ENCODE assay signal across 8 cellular contexts in genomic region chr4:77994194-77994721, GRCh38.
DNase-seq lines count a peak whose midpoint lies in the region; ATAC-seq, FAIRE-seq and TF ChIP-seq lines count a peak whose summit lies in the region.

No MANE protein-coding gene starts in this region.

- H3K27ac Mint-ChIP-seq in activated CD8-positive, alpha-beta T cell treated with anti-CD3 and anti-CD28 coated beads, Interleukin-2, amount 10 ng/mL, durations not matched to agents 7 days and 5 days = no peak overlapping the region

- no peak overlapping the region for H3K27ac ChIP-seq in thoracic aorta

- TF ChIP-seq POLR2A in GM12891 (IDR thresholded peaks at IDR 0.05; ENCODE audit: low read depth, low read length) = no peak

- H3K27me3 Mint-ChIP-seq in activated CD8-positive, alpha-beta T cell treated with anti-CD3 and anti-CD28 coated beads, Interleukin-2, amount 10 ng/mL, durations not matched to agents 7 days and 5 days (ENCODE audit: low read depth) = peaks cover 18% of the 10 kb centered on the region

- no peak overlapping the region for H3K4me3 Mint-ChIP-seq in activated CD8-positive, alpha-beta T cell treated with anti-CD3 and anti-CD28 coated beads, Interleukin-2, amount 10 ng/mL, durations not matched to agents 7 days and 5 days

- POLR2A ChIA-PET in activated CD8-positive, alpha-beta T cell treated with anti-CD3 and anti-CD28 coated beads, Interleukin-2, amount 10 ng/mL, durations not matched to agents 7 days and 5 days (lab: Charles Lee) = no interaction called here

- ATAC-seq in HG02885 (IDR thresholded peaks at IDR 0.05; ENCODE audit: poor library complexity, unreplicated experiment) = peak; percentile 71
- ATAC-seq in activated CD8-positive, alpha-beta T cell treated with anti-CD3 and anti-CD28 coated beads, Interleukin-2, amount 10 ng/mL, durations not matched to agents 7 days and 5 days = peak; percentile 57
- no peak for ATAC-seq in thoracic aorta (ENCODE audit: insufficient number of reproducible peaks, low FRiP score, low read depth)
- ATAC-seq in GM18520 (IDR thresholded peaks at IDR 0.05; ENCODE audit: unreplicated experiment) = no peak

- no peaks in the 10 kb centered on the region for H3K4me1 Mint-ChIP-seq in activated CD8-positive, alpha-beta T cell treated with anti-CD3 and anti-CD28 coated beads, Interleukin-2, amount 10 ng/mL, durations not matched to agents 7 days and 5 days (ENCODE audit: low read depth)

- no peaks in the 10 kb centered on the region for H3K36me3 Mint-ChIP-seq in activated CD8-positive, alpha-beta T cell treated with anti-CD3 and anti-CD28 coated beads, Interleukin-2, amount 10 ng/mL, durations not matched to agents 7 days and 5 days (ENCODE audit: low read depth)

- CTCF ChIA-PET in activated CD8-positive, alpha-beta T cell treated with anti-CD3 and anti-CD28 coated beads, Interleukin-2, amount 10 ng/mL, durations not matched to agents 7 days and 5 days (lab: Charles Lee) = interaction anchor here (1.0 to 1.1 kb wide), 3 partner anchors 14 to 526 kb away, joined by 3 read pairs; no protein-coding TSS in a partner anchor

- H3K4me1 ChIP-seq in thoracic aorta (ENCODE audit: control insufficient read depth in 1 of 2, low read depth in 2 of 2) = no peaks in the 10 kb centered on the region

- DNase-seq in GM12891 (ENCODE audit: insufficient read length, low spot score) (peak; percentile 8), iPS DF 19.7 (ENCODE audit: low read depth, low spot score) (peak; percentile 75), thoracic aorta (ENCODE audit: low spot score) (no peak), kidney glomerular epithelial cell (lab: John Stamatoyannopoulos, UW) (no peak), SIG-M5 treated with dmso at 0.1 percent for 504 hours (lab: John Stamatoyannopoulos, UW; ENCODE audit: unreplicated experiment) (no peak)
- peak; percentile 25 for DNase-seq in activated CD8-positive, alpha-beta T cell treated with anti-CD3 and anti-CD28 coated beads, Interleukin-2, amount 10 ng/mL, durations not matched to agents 7 days and 5 days

- no peak for FAIRE-seq in GM12891 (lab: Jason Lieb, UNC)

- H3K27me3 ChIP-seq in thoracic aorta (replicated peaks; ENCODE audit: insufficient read depth) = no peaks in the 10 kb centered on the region

- H3K9me3 Mint-ChIP-seq in activated CD8-positive, alpha-beta T cell treated with anti-CD3 and anti-CD28 coated beads, Interleukin-2, amount 10 ng/mL, durations not matched to agents 7 days and 5 days (ENCODE audit: insufficient read depth) = no peaks in the 10 kb centered on the region

- H3K4me3 ChIP-seq in thoracic aorta = no peak overlapping the region

- H3K36me3 ChIP-seq in thoracic aorta = no peaks in the 10 kb centered on the region

- H3K9me3 ChIP-seq in thoracic aorta = no peaks in the 10 kb centered on the region

- TF ChIP-seq CTCF in thoracic aorta (IDR thresholded peaks at IDR 0.05) = peak; percentile 27

TF ChIP-seq in GM12891, 5 proteins besides CTCF, POLR2A, EP300 and RAD21:
- TF ChIP-seq PAX5 (IDR thresholded peaks at IDR 0.05; ENCODE audit: insufficient read depth, low read length, severe bottlenecking) (no peak), POLR2AphosphoS5 (IDR thresholded peaks at IDR 0.05; ENCODE audit: low read depth, low read length) (no peak), POU2F2 (IDR thresholded peaks at IDR 0.05; ENCODE audit: low read depth, low read length) (no peak), TAF1 (IDR thresholded peaks at IDR 0.05; ENCODE audit: low read depth, low read length) (no peak), SPI1 (IDR thresholded peaks at IDR 0.05; ENCODE audit: low read depth, low read length) (no peak)

Comparison
In these comparisons a context has a peak if more than half of its experiments do, and no peak if none do; other contexts are left out.
1. DNase-seq: peak in GM12891 (single experiment), activated CD8-positive, alpha-beta T cell treated with anti-CD3 and anti-CD28 coated beads, Interleukin-2, amount 10 ng/mL, durations not matched to agents 7 days and 5 days (single experiment) and iPS DF 19.7 (single experiment); none in thoracic aorta (single experiment), kidney glomerular epithelial cell (single experiment) and SIG-M5 treated with dmso at 0.1 percent for 504 hours (single experiment).
2. ATAC-seq: peak in HG02885 (single experiment) and activated CD8-positive, alpha-beta T cell treated with anti-CD3 and anti-CD28 coated beads, Interleukin-2, amount 10 ng/mL, durations not matched to agents 7 days and 5 days (single experiment); none in thoracic aorta (single experiment) and GM18520 (single experiment).